Comparison of ENCODE assay signal across 14 cellular contexts in genomic region chr6:34585512-34586045, GRCh38. TPM values are rescaled to one million over a fixed set of nuclear protein-coding genes. Genes with fewer than 3 reads are reported as not detected.
DNase-seq lines count a peak whose midpoint lies in the region; ATAC-seq and TF ChIP-seq lines count a peak whose summit lies in the region.
"Had no signal": no experiment of that assay in that cellular context is flagged by ENCODE, and none has a peak within 500 bp of the region (broad histone marks: within the 10 kb centered on the region; RNA-seq: fewer than 3 reads in every experiment).

No MANE protein-coding gene starts in this region.

- H3K4me3 Mint-ChIP-seq in CD4-positive, alpha-beta memory T cell: no peak overlapping the region
- H3K4me3 Mint-ChIP-seq: CD14-positive monocyte had no signal

- H3K27me3 Mint-ChIP-seq in CD4-positive, alpha-beta memory T cell: no peaks in the 10 kb centered on the region

- no peak for DNase-seq in CD4-positive, alpha-beta memory T cell
- DNase-seq in NCI-H226 (peak; percentile 55), choroid plexus epithelial cell (ENCODE audit: low read depth) (peak; percentile 38), non-pigmented ciliary epithelial cell (ENCODE audit: low read depth) (peak; percentile 13), AG08396 (ENCODE audit: low spot score) (no peak), ureter (ENCODE audit: low spot score) (no peak), tibial nerve (ENCODE audit: low spot score in 2 of 2) (no peak)
- DNase-seq: NCI-H1092 treated with DMSO at 0.1 percent for 48 hours; stimulated activated CD4-positive, alpha-beta T cell treated with anti-CD3 and anti-CD28 coated beads, Interleukin-15, amount 100 ng/mL, for 24 hours; upper lobe of left lung had no signal

- peak overlapping the region in 5 of 7 donors; percentile 15 to 72 (median 43) for H3K27ac Mint-ChIP-seq in CD4-positive, alpha-beta memory T cell

- TF ChIP-seq POLR2A in tibial nerve (IDR thresholded peaks at IDR 0.05): no peak

- WGBS in tibial nerve, 2 donors: 37 to 40% methylated on average over 4 of the region's 4 CpGs

- no peaks in the 10 kb centered on the region for H3K27me3 ChIP-seq in CD4-positive, alpha-beta memory T cell (ENCODE audit: insufficient read depth, low read length)
- H3K27me3 ChIP-seq in tibial nerve: no peaks in the 10 kb centered on the region
- H3K27me3 ChIP-seq: upper lobe of left lung had no signal

- H3K36me3 ChIP-seq in CD4-positive, alpha-beta memory T cell (ENCODE audit: insufficient read depth, low read length): peaks cover 18% of the 10 kb centered on the region
- H3K36me3 ChIP-seq in tibial nerve: peaks cover 0 to 46% (median 7%) of the 10 kb centered on the region in 3 donors

- CTCF ChIA-PET in CD4-positive, alpha-beta memory T cell (lab: Charles Lee; ENCODE audit: partially characterized antibody): interaction anchor here (1.4 to 1.6 kb wide), 2 partner anchors 8 to 23 kb away, joined by 3 read pairs; no protein-coding TSS in a partner anchor

- no peaks in the 10 kb centered on the region for H3K9me3 Mint-ChIP-seq in CD4-positive, alpha-beta memory T cell
- H3K9me3 Mint-ChIP-seq: CD14-positive monocyte had no signal

- TF ChIP-seq EP300 in tibial nerve (IDR thresholded peaks at IDR 0.05): no peak

- H3K27ac ChIP-seq in CD4-positive, alpha-beta memory T cell (ENCODE audit: low read depth, low read length): no peak overlapping the region
- H3K27ac ChIP-seq in tibial nerve: peak overlapping the region in 1 of 4 donors; percentile 3
- H3K27ac ChIP-seq: upper lobe of left lung, VCaP had no signal

- ATAC-seq in GM19351 (IDR thresholded peaks at IDR 0.05; ENCODE audit: unreplicated experiment): no peak
- ATAC-seq: SK-N-SH treated with all-trans-retinoic acid at 6 μM for 48 hours had no signal

- intact Hi-C loops in CD4-positive, alpha-beta memory T cell (cut with micrococcal nuclease): no loop called here

- peaks cover 0 to 7% (median 2%) of the 10 kb centered on the region in 4 donors for H3K4me1 Mint-ChIP-seq in CD4-positive, alpha-beta memory T cell
- H3K4me1 Mint-ChIP-seq: CD14-positive monocyte had no signal

- H3K9me3 ChIP-seq in CD4-positive, alpha-beta memory T cell (ENCODE audit: control insufficient read depth in 1 of 2, low read length in 2 of 2): no peaks in the 10 kb centered on the region
- H3K9me3 ChIP-seq in tibial nerve: no peaks in the 10 kb centered on the region
- H3K9me3 ChIP-seq: upper lobe of left lung had no signal

- no peaks in the 10 kb centered on the region for H3K4me1 ChIP-seq in CD4-positive, alpha-beta memory T cell (ENCODE audit: insufficient read depth, low read length)
- peaks cover 0 to 13% (median 0%) of the 10 kb centered on the region in 4 donors for H3K4me1 ChIP-seq in tibial nerve
- H3K4me1 ChIP-seq: upper lobe of left lung had no signal

- peaks cover 6 to 25% of the 10 kb centered on the region in 2 donors for H3K36me3 Mint-ChIP-seq in CD4-positive, alpha-beta memory T cell

- TF ChIP-seq CTCF in choroid plexus epithelial cell (conservative IDR thresholded peaks at IDR 0.05; ENCODE audit: low read depth, low read length): no peak
- no peak for TF ChIP-seq CTCF in tibial nerve (IDR thresholded peaks at IDR 0.05)

- POLR2A ChIA-PET in CD4-positive, alpha-beta memory T cell (lab: Charles Lee; ENCODE audit: partially characterized antibody): no interaction called here

- H3K4me3 ChIP-seq in CD4-positive, alpha-beta memory T cell (ENCODE audit: low read length in 2 of 2): no peak overlapping the region
- no peak overlapping the region for H3K4me3 ChIP-seq in choroid plexus epithelial cell (ENCODE audit: low read depth, low read length)
- no peak overlapping the region for H3K4me3 ChIP-seq in tibial nerve
- H3K4me3 ChIP-seq: upper lobe of left lung had no signal

RNA-seq across cellular contexts. Expression of gene SPDEF, which starts 29.4 kb away (rescaled TPM):
- not detected for total RNA-seq in CD4-positive, alpha-beta memory T cell
- polyA plus RNA-seq in CD4-positive, alpha-beta memory T cell: not detected
- total RNA-seq in ureter (3.5 TPM), tibial nerve (not detected)
- polyA plus RNA-seq: CD14-positive monocyte had no signal

Comparison
In these comparisons a context has a peak if more than half of its experiments do, and no peak if none do; other contexts are left out.
1. DNase-seq: peak in NCI-H226 (single experiment), choroid plexus epithelial cell (single experiment) and non-pigmented ciliary epithelial cell (single experiment); none in CD4-positive, alpha-beta memory T cell (0 of 5), AG08396 (single experiment), ureter (single experiment) and tibial nerve (0 of 2).